Comparison of ENCODE assay signal across 32 cellular contexts in the genomic region with DNA sequence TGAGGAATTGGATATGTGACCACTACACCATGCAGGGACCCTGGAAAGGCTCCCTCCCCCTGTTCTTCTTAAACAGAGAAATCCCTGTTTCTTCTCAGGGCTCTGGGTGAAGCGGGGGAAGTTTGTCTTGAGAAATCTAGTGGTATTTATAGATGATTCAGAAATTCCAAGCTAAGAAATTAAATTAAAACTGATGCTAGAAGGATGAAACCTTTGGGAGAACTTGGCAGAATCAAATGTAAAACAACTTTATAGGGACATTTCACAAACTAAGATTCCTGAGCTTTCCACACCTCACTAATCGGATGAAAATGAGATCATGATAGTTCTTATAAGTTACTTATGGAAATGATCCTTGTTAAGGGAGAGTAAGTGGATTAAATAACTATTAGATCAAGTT. TPM values are rescaled to one million over a fixed set of nuclear protein-coding genes. Genes with fewer than 3 reads are reported as not detected.
A peak's percentile ranks its signal among the peaks of the same experiment; 100 is the strongest.
DNase-seq lines count a peak whose midpoint lies in the region; ATAC-seq, FAIRE-seq and TF ChIP-seq lines count a peak whose summit lies in the region.
"Had no signal": no experiment of that assay in that cellular context is flagged by ENCODE, and none has a peak within 500 bp of the region (broad histone marks: within the 10 kb centered on the region; RNA-seq: fewer than 3 reads in every experiment).

No MANE protein-coding gene starts in this region.

- DNase-seq in D341Med (ENCODE audit: low spot score): peak; percentile 26
- peak; percentile 31 for DNase-seq in fibroblast of pulmonary artery (ENCODE audit: low read depth)
- DNase-seq in stromal cell of bone marrow (ENCODE audit: low read depth): peak; percentile 51
- DNase-seq in mucosa of gallbladder (ENCODE audit: low spot score): no peak
- no peak for DNase-seq in GM12892 (ENCODE audit: insufficient read length)
- DNase-seq in posterior vena cava (ENCODE audit: low spot score): no peak
- DNase-seq: activated CD4-positive, alpha-beta memory T cell treated with anti-CD3 and anti-CD28 coated beads, Interleukin-2, amount 10 ng/mL, durations not matched to agents 7 days and 5 days; activated effector memory CD4-positive, alpha-beta T cell treated with Interleukin-2 at 50 U/mL for 16 hours; activated naive CD8-positive, alpha-beta T cell treated with anti-CD3 and anti-CD28 coated beads, Interleukin-2, amount 10 ng/mL, durations not matched to agents 7 days and 5 days; AML-193; brain microvascular endothelial cell; CD8-positive, alpha-beta memory T cell; DMS53; esophagus squamous epithelium; GDM1; KG1; mesendoderm; NCI-H1436; NCI-H2107; NCI-H510A; retina; SIG-M5; stimulated activated CD4-positive, alpha-beta T cell treated with anti-CD3 and anti-CD28 coated beads, Interleukin-12 subunit alpha, Interleukin-12 subunit beta, amount 100 ng/mL, for 4 hours; stimulated activated CD4-positive, alpha-beta T cell treated with anti-CD3 and anti-CD28 coated beads, Interleukin-4, amount 100 ng/mL, for 24 hours; stimulated activated naive CD4-positive, alpha-beta T cell; T-helper 1 cell; testis had no signal

- no peak overlapping the region for H3K4me3 ChIP-seq in fibroblast of pulmonary artery (replicated peaks; ENCODE audit: low read depth, low read length)
- H3K4me3 ChIP-seq: esophagus squamous epithelium, testis had no signal

- TF ChIP-seq POLR2A in GM12892 (IDR thresholded peaks at IDR 0.05; ENCODE audit: low read depth, low read length): no peak

- TF ChIP-seq CTCF in fibroblast of pulmonary artery (IDR thresholded peaks at IDR 0.05; ENCODE audit: low read length, missing control alignments): no peak

- peak; percentile 88 for ATAC-seq in SK-N-SH treated with all-trans-retinoic acid at 6 μM for 48 hours
- ATAC-seq: activated CD4-positive, CD25-positive, alpha-beta regulatory T cell treated with anti-CD3 and anti-CD28 coated beads, Interleukin-2, amount 50 U/mL, for 24 hours had no signal

- FAIRE-seq in GM12892 (lab: Jason Lieb, UNC): no peak
- FAIRE-seq: colon, HTR-8/SVneo, TTC549 had no signal

- intact Hi-C loops in posterior vena cava (cut with DNase I): no loop called here

TF ChIP-seq in SK-N-SH treated with all-trans-retinoic acid at 6 μM for 48 hours, 23 proteins besides CTCF, POLR2A, EP300 and RAD21 (continues in another document):
- no peak for TF ChIP-seq TOX (CRISPR knock-in tag; IDR thresholded peaks at IDR 0.05; ENCODE audit: borderline replicate concordance)
- 0 out of 2 replicates have a peak, but pooled peaks have one; percentile 5 for TF ChIP-seq ZNF8 (CRISPR knock-in tag; IDR thresholded peaks at IDR 0.05)
- TF ChIP-seq ESRRG (CRISPR knock-in tag; IDR thresholded peaks at IDR 0.05): no peak; the same call in 1 of the 2 replicates
- TF ChIP-seq ZNF70 (CRISPR knock-in tag; IDR thresholded peaks at IDR 0.05): no peak
- TF ChIP-seq CSRNP3 (CRISPR knock-in tag; IDR thresholded peaks at IDR 0.05): 0 out of 2 replicates have a peak, but pooled peaks have one; percentile 13
- TF ChIP-seq ZFP3 (CRISPR knock-in tag; IDR thresholded peaks at IDR 0.05): no peak
- no peak for TF ChIP-seq ZNF565 (CRISPR knock-in tag; conservative IDR thresholded peaks at IDR 0.05; ENCODE audit: low read depth)
- TF ChIP-seq CREB5 (CRISPR knock-in tag; IDR thresholded peaks at IDR 0.05; ENCODE audit: low read depth): peak; percentile 90
- TF ChIP-seq, protein P1, sequence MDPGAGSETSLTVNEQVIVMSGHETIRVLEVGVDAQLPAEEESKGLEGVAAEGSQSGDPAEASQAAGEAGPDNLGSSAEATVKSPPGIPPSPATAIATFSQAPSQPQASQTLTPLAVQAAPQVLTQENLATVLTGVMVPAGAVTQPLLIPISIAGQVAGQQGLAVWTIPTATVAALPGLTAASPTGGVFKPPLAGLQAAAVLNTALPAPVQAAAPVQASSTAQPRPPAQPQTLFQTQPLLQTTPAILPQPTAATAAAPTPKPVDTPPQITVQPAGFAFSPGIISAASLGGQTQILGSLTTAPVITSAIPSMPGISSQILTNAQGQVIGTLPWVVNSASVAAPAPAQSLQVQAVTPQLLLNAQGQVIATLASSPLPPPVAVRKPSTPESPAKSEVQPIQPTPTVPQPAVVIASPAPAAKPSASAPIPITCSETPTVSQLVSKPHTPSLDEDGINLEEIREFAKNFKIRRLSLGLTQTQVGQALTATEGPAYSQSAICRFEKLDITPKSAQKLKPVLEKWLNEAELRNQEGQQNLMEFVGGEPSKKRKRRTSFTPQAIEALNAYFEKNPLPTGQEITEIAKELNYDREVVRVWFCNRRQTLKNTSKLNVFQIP (CRISPR knock-in tag; IDR thresholded peaks at IDR 0.05; ENCODE audit: borderline replicate concordance, low read depth): no peak; the same call in 1 of the 2 replicates
- 0 out of 2 replicates have a peak, but pooled peaks have one; percentile 24 for TF ChIP-seq SNAI2 (CRISPR knock-in tag; IDR thresholded peaks at IDR 0.05)
- no peak for TF ChIP-seq TCF4 (CRISPR knock-in tag; IDR thresholded peaks at IDR 0.05; ENCODE audit: borderline replicate concordance)
- TF ChIP-seq PPARA (CRISPR knock-in tag; IDR thresholded peaks at IDR 0.05; ENCODE audit: borderline replicate concordance): no peak
- no peak for TF ChIP-seq GLIS3 (CRISPR knock-in tag; IDR thresholded peaks at IDR 0.05)
- TF ChIP-seq ZFP30 (CRISPR knock-in tag; IDR thresholded peaks at IDR 0.05): peak; percentile 55; the same call in 1 of the 2 replicates
- peak; percentile 75; the same call in 1 of the 2 replicates for TF ChIP-seq ZC3H10 (CRISPR knock-in tag; IDR thresholded peaks at IDR 0.05)
- TF ChIP-seq OSR1 (CRISPR knock-in tag; IDR thresholded peaks at IDR 0.05): no peak
- TF ChIP-seq ISL1 (CRISPR knock-in tag; IDR thresholded peaks at IDR 0.05): peak; percentile 98
- TF ChIP-seq PATZ1 (CRISPR knock-in tag; IDR thresholded peaks at IDR 0.05; ENCODE audit: borderline replicate concordance): peak; percentile 93
- no peak for TF ChIP-seq ARNTL (CRISPR knock-in tag; IDR thresholded peaks at IDR 0.05; ENCODE audit: borderline replicate concordance, low read depth)

RNA-seq across cellular contexts. Expression of gene FBXL2, which starts 54.2 kb away (rescaled TPM):
- total RNA-seq in mucosa of gallbladder (8.4 TPM), posterior vena cava (10 to 100 TPM in 1 of 2 donors, 1 to 10 TPM in 1; 9.8 to 10.1 TPM)
- polyA plus RNA-seq in GM12892 (2012; ENCODE audit: missing spikeins): 2.0 TPM
- total RNA-seq: activated CD4-positive, alpha-beta memory T cell treated with anti-CD3 and anti-CD28 coated beads, Interleukin-2, amount 10 ng/mL, durations not matched to agents 7 days and 5 days; activated naive CD8-positive, alpha-beta T cell treated with anti-CD3 and anti-CD28 coated beads, Interleukin-2, amount 10 ng/mL, durations not matched to agents 7 days and 5 days; CD8-positive, alpha-beta memory T cell had no signal
- polyA plus RNA-seq: CD8-positive, alpha-beta memory T cell had no signal

Comparison
In these comparisons a context has a peak if more than half of its experiments do, and no peak if none do; other contexts are left out.
1. DNase-seq: peak in D341Med (single experiment), fibroblast of pulmonary artery (single experiment) and stromal cell of bone marrow (single experiment); none in mucosa of gallbladder (single experiment), GM12892 (single experiment) and posterior vena cava (single experiment).